In genomic region chr2:46315103-46315890, GRCh38 we compare ENCODE assay signal across 1 cellular context.
A peak's percentile ranks its signal among the peaks of the same experiment; 100 is the strongest.
TF ChIP-seq lines count a peak whose summit lies in the region.

No MANE protein-coding gene starts in this region.

TF ChIP-seq in K562, 482 proteins besides CTCF, POLR2A, EP300 and RAD21 (continued from another document and continues in another):
- TF ChIP-seq ARID3B (CRISPR knock-in tag; IDR thresholded peaks at IDR 0.05; ENCODE audit: borderline replicate concordance) (no peak), MECOM (CRISPR knock-in tag; IDR thresholded peaks at IDR 0.05) (no peak), ZBTB17 (CRISPR knock-in tag; IDR thresholded peaks at IDR 0.05) (0 out of 2 replicates have a peak, but pooled peaks have one; percentile 31), RBBP5 (IDR thresholded peaks at IDR 0.05; ENCODE audit: borderline replicate concordance, insufficient read depth, low read length, poor library complexity, severe bottlenecking) (peak; percentile 61), MAZ (CRISPR knock-in tag; conservative IDR thresholded peaks at IDR 0.05 in 1 of 2, IDR thresholded peaks at IDR 0.05 in 1 of 2) (peak; percentile 48 to 89; a peak in 2 of 4 replicates), ZNF764 (CRISPR knock-in tag; IDR thresholded peaks at IDR 0.05; ENCODE audit: low read depth) (no peak), ZEB2 (IDR thresholded peaks at IDR 0.05) (peak; percentile 94), ZNF146 (CRISPR knock-in tag; IDR thresholded peaks at IDR 0.05; ENCODE audit: unreplicated experiment) (no peak), POLR2H (tag; IDR thresholded peaks at IDR 0.05; ENCODE audit: low read depth) (peak; percentile 51; the same call in 1 of the 2 replicates), ZNF766 (CRISPR knock-in tag; conservative IDR thresholded peaks at IDR 0.05) (peak; percentile 58; the same call in 1 of the 2 replicates), CTCFL (IDR thresholded peaks at IDR 0.05; ENCODE audit: borderline replicate concordance, insufficient read depth, low read depth, low read length, poor library complexity, severe bottlenecking) (no peak), BRCA1 (IDR thresholded peaks at IDR 0.05) (no peak), BRCA1 (CRISPR knock-in tag; IDR thresholded peaks at IDR 0.05) (no peak), PKNOX1 (IDR thresholded peaks at IDR 0.05) (peak; percentile 43), CTBP1 (IDR thresholded peaks at IDR 0.05; ENCODE audit: borderline replicate concordance) (peak; percentile 93), ZNF609 (CRISPR knock-in tag; IDR thresholded peaks at IDR 0.05; ENCODE audit: borderline replicate concordance) (no peak), WHSC1 (IDR thresholded peaks at IDR 0.05; ENCODE audit: low read length) (no peak), CSDE1 (IDR thresholded peaks at IDR 0.05) (no peak), LEF1 (IDR thresholded peaks at IDR 0.05) (peak; percentile 84), E2F3 (CRISPR knock-in tag; IDR thresholded peaks at IDR 0.05) (no peak), E2F5 (CRISPR knock-in tag; IDR thresholded peaks at IDR 0.05) (no peak), BCL6 (CRISPR knock-in tag; IDR thresholded peaks at IDR 0.05) (0 out of 2 replicates have a peak, but pooled peaks have one; percentile 42), HDAC1 (IDR thresholded peaks at IDR 0.05) (peak in 1 of 2 experiments; percentile 83; a peak in 2 of 4 replicates), PML (IDR thresholded peaks at IDR 0.05; ENCODE audit: low read length) (peak; percentile 36; the same call in 1 of the 2 replicates), ZFP91 (CRISPR knock-in tag; IDR thresholded peaks at IDR 0.05) (no peak), SOX6 (IDR thresholded peaks at IDR 0.05) (peak; percentile 84), ZKSCAN8 (CRISPR knock-in tag; IDR thresholded peaks at IDR 0.05) (peak; percentile 61), BHLHE40 (IDR thresholded peaks at IDR 0.05; ENCODE audit: low read length) (peak; percentile 6; the same call in 1 of the 2 replicates), U2AF2 (optimal IDR thresholded peaks at IDR 0.05; ENCODE audit: low read depth, low read length) (no peak), MTA2 (IDR thresholded peaks at IDR 0.05; ENCODE audit: low read depth) (0 out of 2 replicates have a peak, but pooled peaks have one; percentile 34), NCOA6 (IDR thresholded peaks at IDR 0.05) (no peak)
- TF ChIP-seq, protein P1, sequence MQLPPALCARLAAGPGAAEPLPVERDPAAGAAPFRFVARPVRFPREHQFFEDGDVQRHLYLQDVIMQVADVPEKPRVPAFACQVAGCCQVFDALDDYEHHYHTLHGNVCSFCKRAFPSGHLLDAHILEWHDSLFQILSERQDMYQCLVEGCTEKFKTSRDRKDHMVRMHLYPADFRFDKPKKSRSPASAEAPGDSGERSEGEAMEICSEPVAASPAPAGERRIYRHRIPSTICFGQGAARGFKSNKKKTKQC (CRISPR knock-in tag; IDR thresholded peaks at IDR 0.05) = no peak
- TF ChIP-seq, protein P2, sequence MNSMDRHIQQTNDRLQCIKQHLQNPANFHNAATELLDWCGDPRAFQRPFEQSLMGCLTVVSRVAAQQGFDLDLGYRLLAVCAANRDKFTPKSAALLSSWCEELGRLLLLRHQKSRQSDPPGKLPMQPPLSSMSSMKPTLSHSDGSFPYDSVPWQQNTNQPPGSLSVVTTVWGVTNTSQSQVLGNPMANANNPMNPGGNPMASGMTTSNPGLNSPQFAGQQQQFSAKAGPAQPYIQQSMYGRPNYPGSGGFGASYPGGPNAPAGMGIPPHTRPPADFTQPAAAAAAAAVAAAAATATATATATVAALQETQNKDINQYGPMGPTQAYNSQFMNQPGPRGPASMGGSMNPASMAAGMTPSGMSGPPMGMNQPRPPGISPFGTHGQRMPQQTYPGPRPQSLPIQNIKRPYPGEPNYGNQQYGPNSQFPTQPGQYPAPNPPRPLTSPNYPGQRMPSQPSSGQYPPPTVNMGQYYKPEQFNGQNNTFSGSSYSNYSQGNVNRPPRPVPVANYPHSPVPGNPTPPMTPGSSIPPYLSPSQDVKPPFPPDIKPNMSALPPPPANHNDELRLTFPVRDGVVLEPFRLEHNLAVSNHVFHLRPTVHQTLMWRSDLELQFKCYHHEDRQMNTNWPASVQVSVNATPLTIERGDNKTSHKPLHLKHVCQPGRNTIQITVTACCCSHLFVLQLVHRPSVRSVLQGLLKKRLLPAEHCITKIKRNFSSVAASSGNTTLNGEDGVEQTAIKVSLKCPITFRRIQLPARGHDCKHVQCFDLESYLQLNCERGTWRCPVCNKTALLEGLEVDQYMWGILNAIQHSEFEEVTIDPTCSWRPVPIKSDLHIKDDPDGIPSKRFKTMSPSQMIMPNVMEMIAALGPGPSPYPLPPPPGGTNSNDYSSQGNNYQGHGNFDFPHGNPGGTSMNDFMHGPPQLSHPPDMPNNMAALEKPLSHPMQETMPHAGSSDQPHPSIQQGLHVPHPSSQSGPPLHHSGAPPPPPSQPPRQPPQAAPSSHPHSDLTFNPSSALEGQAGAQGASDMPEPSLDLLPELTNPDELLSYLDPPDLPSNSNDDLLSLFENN (IDR thresholded peaks at IDR 0.05; ENCODE audit: low read depth in 2 of 2, low read length in 2 of 2) = no peak
- TF ChIP-seq, protein P3, sequence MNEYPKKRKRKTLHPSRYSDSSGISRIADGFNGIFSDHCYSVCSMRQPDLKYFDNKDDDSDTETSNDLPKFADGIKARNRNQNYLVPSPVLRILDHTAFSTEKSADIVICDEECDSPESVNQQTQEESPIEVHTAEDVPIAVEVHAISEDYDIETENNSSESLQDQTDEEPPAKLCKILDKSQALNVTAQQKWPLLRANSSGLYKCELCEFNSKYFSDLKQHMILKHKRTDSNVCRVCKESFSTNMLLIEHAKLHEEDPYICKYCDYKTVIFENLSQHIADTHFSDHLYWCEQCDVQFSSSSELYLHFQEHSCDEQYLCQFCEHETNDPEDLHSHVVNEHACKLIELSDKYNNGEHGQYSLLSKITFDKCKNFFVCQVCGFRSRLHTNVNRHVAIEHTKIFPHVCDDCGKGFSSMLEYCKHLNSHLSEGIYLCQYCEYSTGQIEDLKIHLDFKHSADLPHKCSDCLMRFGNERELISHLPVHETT (CRISPR knock-in tag; conservative IDR thresholded peaks at IDR 0.05 in 1 of 2, IDR thresholded peaks at IDR 0.05 in 1 of 2) = peak in 1 of 2 experiments; percentile 78; a peak in 2 of 4 replicates
- TF ChIP-seq, protein P4, sequence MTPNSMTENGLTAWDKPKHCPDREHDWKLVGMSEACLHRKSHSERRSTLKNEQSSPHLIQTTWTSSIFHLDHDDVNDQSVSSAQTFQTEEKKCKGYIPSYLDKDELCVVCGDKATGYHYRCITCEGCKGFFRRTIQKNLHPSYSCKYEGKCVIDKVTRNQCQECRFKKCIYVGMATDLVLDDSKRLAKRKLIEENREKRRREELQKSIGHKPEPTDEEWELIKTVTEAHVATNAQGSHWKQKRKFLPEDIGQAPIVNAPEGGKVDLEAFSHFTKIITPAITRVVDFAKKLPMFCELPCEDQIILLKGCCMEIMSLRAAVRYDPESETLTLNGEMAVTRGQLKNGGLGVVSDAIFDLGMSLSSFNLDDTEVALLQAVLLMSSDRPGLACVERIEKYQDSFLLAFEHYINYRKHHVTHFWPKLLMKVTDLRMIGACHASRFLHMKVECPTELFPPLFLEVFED (CRISPR knock-in tag; conservative IDR thresholded peaks at IDR 0.05) = 0 out of 2 replicates have a peak, but pooled peaks have one; percentile 14
- TF ChIP-seq, protein P5, sequence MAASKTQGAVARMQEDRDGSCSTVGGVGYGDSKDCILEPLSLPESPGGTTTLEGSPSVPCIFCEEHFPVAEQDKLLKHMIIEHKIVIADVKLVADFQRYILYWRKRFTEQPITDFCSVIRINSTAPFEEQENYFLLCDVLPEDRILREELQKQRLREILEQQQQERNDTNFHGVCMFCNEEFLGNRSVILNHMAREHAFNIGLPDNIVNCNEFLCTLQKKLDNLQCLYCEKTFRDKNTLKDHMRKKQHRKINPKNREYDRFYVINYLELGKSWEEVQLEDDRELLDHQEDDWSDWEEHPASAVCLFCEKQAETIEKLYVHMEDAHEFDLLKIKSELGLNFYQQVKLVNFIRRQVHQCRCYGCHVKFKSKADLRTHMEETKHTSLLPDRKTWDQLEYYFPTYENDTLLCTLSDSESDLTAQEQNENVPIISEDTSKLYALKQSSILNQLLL (CRISPR knock-in tag; IDR thresholded peaks at IDR 0.05; ENCODE audit: borderline replicate concordance) = no peak
